ENCODE assay signal across 13 cellular contexts in genomic region chr6:18276610-18277009, GRCh38. TPM values are rescaled to one million over a fixed set of nuclear protein-coding genes. Genes with fewer than 3 reads are reported as not detected.
DNase-seq lines count a peak whose midpoint lies in the region; ATAC-seq and TF ChIP-seq lines count a peak whose summit lies in the region.
"Had no signal": no experiment of that assay in that cellular context is flagged by ENCODE, and none has a peak within 500 bp of the region (broad histone marks: within the 10 kb centered on the region; RNA-seq: fewer than 3 reads in every experiment).

No MANE protein-coding gene starts in this region.

- peaks cover 5% of the 10 kb centered on the region for H3K4me1 Mint-ChIP-seq in endothelial cell (ENCODE audit: unreplicated experiment)

- peaks cover 3 to 5% of the 10 kb centered on the region in 2 experiments for H3K4me1 ChIP-seq in trophoblast cell (ENCODE audit: control insufficient read depth in 1 of 2, insufficient read depth in 2 of 2, low read length in 2 of 2)

- no peak overlapping the region for H4K12ac ChIP-seq in trophoblast cell (ENCODE audit: low read depth, low read length)

- no peak overlapping the region for H3K27ac ChIP-seq in trophoblast cell (ENCODE audit: low read depth, low read length)
- H3K27ac ChIP-seq: tibial nerve had no signal

- no peak overlapping the region for H2BK5ac ChIP-seq in trophoblast cell (ENCODE audit: low read depth, low read length, poor library complexity)

- no peak overlapping the region for H3K23ac ChIP-seq in trophoblast cell (ENCODE audit: low read length)

- no peak overlapping the region for H3K4ac ChIP-seq in trophoblast cell (ENCODE audit: low read depth, low read length)

- H3K14ac ChIP-seq in trophoblast cell (ENCODE audit: low read length): no peak overlapping the region

- H3K27ac Mint-ChIP-seq in endothelial cell (ENCODE audit: unreplicated experiment): no peak overlapping the region
- H3K27ac Mint-ChIP-seq: B cell had no signal

- peaks cover 19% of the 10 kb centered on the region for H3K27me3 ChIP-seq in trophoblast cell (ENCODE audit: insufficient read depth, low read length)

- no peak overlapping the region for H2AFZ ChIP-seq in trophoblast cell (ENCODE audit: insufficient read depth, low read length, poor library complexity)

- no peak for TF ChIP-seq CTCF in endothelial cell (IDR thresholded peaks at IDR 0.05; ENCODE audit: unreplicated experiment)

- no peak overlapping the region for H3K18ac ChIP-seq in trophoblast cell (ENCODE audit: low read length)

- WGBS in trophoblast cell (ENCODE audit: extremely low coverage, insufficient coverage, insufficient read length): no CpG with 5 or more reads among the region's 6 CpGs

- no peaks in the 10 kb centered on the region for H3K9me3 Mint-ChIP-seq in endothelial cell (ENCODE audit: unreplicated experiment)

- peaks cover 0 to 2% of the 10 kb centered on the region in 2 experiments for H3K36me3 ChIP-seq in trophoblast cell (ENCODE audit: control insufficient read depth in 1 of 2, insufficient read depth in 2 of 2, low read length in 2 of 2)
- H3K36me3 ChIP-seq: tibial nerve had no signal

- DNase-seq in NCI-H510A treated with DMSO at 0.1 percent for 48 hours (lab: John Stamatoyannopoulos, UW): peak; percentile 13
- DNase-seq in NCI-H510A (lab: John Stamatoyannopoulos, UW): no peak
- peak; percentile 76 for DNase-seq in NCI-H146 (lab: John Stamatoyannopoulos, UW)
- DNase-seq in endothelial cell (ENCODE audit: low spot score): no peak
- peak; percentile 40 to 54 for DNase-seq in trophoblast cell
- no peak for DNase-seq in GM19238 (ENCODE audit: insufficient read length, low spot score)
- DNase-seq: activated gamma-delta T cell treated with Interleukin-2 at 50 U/mL for 16 hours; NCI-H446 treated with DMSO at 0.1 percent for 48 hours; stimulated activated CD4-positive, alpha-beta T cell treated with anti-CD3 and anti-CD28 coated beads, Interleukin-2, amount 100 ng/mL, for 24 hours had no signal

- H3K27me3 Mint-ChIP-seq in endothelial cell (ENCODE audit: unreplicated experiment): peaks cover 10% of the 10 kb centered on the region

- H3K36me3 Mint-ChIP-seq in endothelial cell (ENCODE audit: low read depth, unreplicated experiment): no peaks in the 10 kb centered on the region

- H2AK5ac ChIP-seq in trophoblast cell (ENCODE audit: low read length): no peak overlapping the region

- no peak overlapping the region for H3K4me2 ChIP-seq in trophoblast cell (ENCODE audit: low read length)

- no peaks in the 10 kb centered on the region for H3K79me1 ChIP-seq in trophoblast cell (ENCODE audit: low read length)

- H2BK120ac ChIP-seq in trophoblast cell (ENCODE audit: insufficient read depth, low read length, poor library complexity): no peak overlapping the region

- no peak overlapping the region for H4K91ac ChIP-seq in trophoblast cell (ENCODE audit: low read depth, low read length)

- H3K79me2 ChIP-seq in trophoblast cell (ENCODE audit: control insufficient read depth, insufficient read depth, low read length, poor library complexity): no peaks in the 10 kb centered on the region

- no peak overlapping the region for H3K4me3 ChIP-seq in trophoblast cell (ENCODE audit: low read depth, low read length)

- no peak overlapping the region for H4K8ac ChIP-seq in trophoblast cell (ENCODE audit: low read depth, low read length)

- no peak overlapping the region for H3K9ac ChIP-seq in trophoblast cell (ENCODE audit: low read length)

- no peak overlapping the region for H2BK12ac ChIP-seq in trophoblast cell (ENCODE audit: low read length)

- peak overlapping the region; percentile 88 for H3K4me3 Mint-ChIP-seq in endothelial cell (ENCODE audit: unreplicated experiment)

- no peaks in the 10 kb centered on the region for H3K9me3 ChIP-seq in trophoblast cell (ENCODE audit: insufficient read depth, low read depth, low read length)
- H3K9me3 ChIP-seq: tibial nerve had no signal

- ATAC-seq in HG02571 (IDR thresholded peaks at IDR 0.05; ENCODE audit: unreplicated experiment) (no peak), HG02623 (IDR thresholded peaks at IDR 0.05; ENCODE audit: unreplicated experiment) (no peak)

RNA-seq across cellular contexts. Expression of gene DEK, which starts 12.3 kb away (rescaled TPM):
- 61.2 TPM for total RNA-seq in endothelial cell (ENCODE audit: unreplicated experiment)
- 71.5 and 79.3 TPM in 2 replicates for polyA plus RNA-seq in trophoblast cell (2013)

Comparison
In these comparisons a context has a peak if more than half of its experiments do, and no peak if none do; other contexts are left out.
1. DNase-seq: peak in NCI-H510A treated with DMSO at 0.1 percent for 48 hours (single experiment), NCI-H146 (single experiment) and trophoblast cell (2 of 2); none in NCI-H510A (single experiment), endothelial cell (single experiment) and GM19238 (single experiment).